8 cellular contexts compared by ENCODE assay signal in the genomic region with DNA sequence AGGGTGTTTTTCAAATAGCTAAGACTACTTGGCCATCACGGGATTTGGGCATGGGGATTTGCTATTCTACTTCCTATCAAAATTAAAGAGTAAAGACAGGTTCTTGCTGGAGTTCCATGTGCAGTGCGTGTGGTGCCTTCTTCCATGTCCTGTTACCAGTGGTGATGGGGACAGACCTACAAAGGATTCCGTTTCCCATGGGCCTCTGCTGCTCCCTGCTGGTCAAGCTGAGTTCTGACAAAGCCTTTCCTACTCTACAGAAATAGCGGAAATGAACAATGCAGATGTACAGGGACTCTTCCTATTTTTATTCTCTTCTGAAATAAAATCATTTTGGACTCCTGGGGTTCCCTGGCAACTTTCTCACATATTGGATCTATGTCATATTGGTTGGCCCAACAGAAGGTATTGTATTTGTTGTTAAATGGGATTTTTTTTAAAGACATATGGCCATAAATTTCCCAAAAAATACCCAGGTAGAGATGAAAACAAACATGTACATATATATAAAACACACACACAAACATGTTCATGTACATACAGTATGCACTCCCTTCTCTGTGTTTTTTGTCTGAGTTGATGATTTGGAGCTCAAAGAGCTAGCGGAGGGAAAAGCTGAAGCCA.
DNase-seq lines count a peak whose midpoint lies in the region; ATAC-seq and TF ChIP-seq lines count a peak whose summit lies in the region.

No MANE protein-coding gene starts in this region.

- H2AFZ ChIP-seq in OCI-LY7 (ENCODE audit: low read length), result no peak overlapping the region

- H3K27ac ChIP-seq in OCI-LY7 (ENCODE audit: low read depth, low read length, poor library complexity, severe bottlenecking), result no peak overlapping the region

- DNase-seq in DMS79 (lab: John Stamatoyannopoulos, UW) (peak; percentile 80), HuH-7 (ENCODE audit: low spot score) (peak; percentile 28), OCI-LY7 (ENCODE audit: low spot score) (peak; percentile 71), activated T-cell treated with anti-CD3 and anti-CD28 coated beads for 1 hour (ENCODE audit: low read depth) (peak; percentile 47), natural killer cell (peak; percentile 21), superior temporal gyrus (ENCODE audit: extremely low spot score) (peak; percentile 86)

- H3K4me1 ChIP-seq in OCI-LY7 (ENCODE audit: insufficient read depth, low read length, poor library complexity, severe bottlenecking), result peaks cover 2% of the 10 kb centered on the region

- H3K4me3 ChIP-seq in OCI-LY7 (ENCODE audit: low read depth, low read length, poor library complexity, severe bottlenecking), result no peak overlapping the region

- H3K4me2 ChIP-seq in OCI-LY7 (ENCODE audit: low read length), result no peak overlapping the region

- H3K4me1 Mint-ChIP-seq in natural killer cell, result peaks cover 8% of the 10 kb centered on the region in 2 donors

- no peaks in the 10 kb centered on the region for H3K9me3 ChIP-seq in OCI-LY7 (ENCODE audit: low read length)

- H3K4me3 Mint-ChIP-seq in natural killer cell, result no peak overlapping the region

- H3K27me3 Mint-ChIP-seq in natural killer cell (ENCODE audit: low read depth in 2 of 2), result no peaks in the 10 kb centered on the region

- H3K9me2 ChIP-seq in OCI-LY7 (ENCODE audit: insufficient read depth, low read length), result no peaks in the 10 kb centered on the region

- intact Hi-C loops in OCI-LY7 (cut with micrococcal nuclease; ENCODE audit: unreplicated experiment) (loop anchor here (1.0 to 10.0 kb wide), 3 partner anchors 171 to 422 kb away; no protein-coding TSS in a partner anchor), natural killer cell (cut with micrococcal nuclease) (loop anchor here (1.0 kb wide), 1 partner anchor 398 kb away; no protein-coding TSS in a partner anchor)

- no peaks in the 10 kb centered on the region for H3K79me2 ChIP-seq in OCI-LY7 (ENCODE audit: insufficient read depth, low read depth, low read length)

- BruUV-seq in OCI-LY7 (replicated peaks; lab: Mats Ljungman, UMichigan), result no TSS peak

- peak; percentile 80 for TF ChIP-seq CTCF in OCI-LY7 (conservative IDR thresholded peaks at IDR 0.05; ENCODE audit: low read length)
- TF ChIP-seq CTCF in natural killer cell (IDR thresholded peaks at IDR 0.05), result peak; percentile 73

- H3K27ac Mint-ChIP-seq in natural killer cell, result no peak overlapping the region

- CTCF ChIA-PET in OCI-LY7 (lab: Charles Lee; ENCODE audit: unreplicated experiment), result no interaction called here

- peaks cover 4% of the 10 kb centered on the region for H3K36me3 Mint-ChIP-seq in natural killer cell

- H3K36me3 ChIP-seq in OCI-LY7 (ENCODE audit: insufficient read depth, low read length), result peaks cover 7% of the 10 kb centered on the region

- ATAC-seq in GM21528 (IDR thresholded peaks at IDR 0.05; ENCODE audit: low FRiP score, unreplicated experiment) (peak; percentile 87), esophagus mucosa (peak; percentile 84), natural killer cell (peak; percentile 79 to 88 (median 80))

- no peaks in the 10 kb centered on the region for H3K9me3 Mint-ChIP-seq in natural killer cell

- POLR2A ChIA-PET in OCI-LY7 (lab: Charles Lee), result no interaction called here

- H4K20me1 ChIP-seq in OCI-LY7 (ENCODE audit: insufficient read depth, low read length), result no peaks in the 10 kb centered on the region

Comparison
In these comparisons a context has a peak if more than half of its experiments do, and no peak if none do; other contexts are left out.
1. DNase-seq: peak in every context shown above with its lines; median percentile 86 in superior temporal gyrus; 80 in DMS79; 71 in OCI-LY7; 47 in activated T-cell treated with anti-CD3 and anti-CD28 coated beads for 1 hour; 28 in HuH-7; 21 in natural killer cell.